1 cellular context compared by ENCODE assay signal in the genomic region with DNA sequence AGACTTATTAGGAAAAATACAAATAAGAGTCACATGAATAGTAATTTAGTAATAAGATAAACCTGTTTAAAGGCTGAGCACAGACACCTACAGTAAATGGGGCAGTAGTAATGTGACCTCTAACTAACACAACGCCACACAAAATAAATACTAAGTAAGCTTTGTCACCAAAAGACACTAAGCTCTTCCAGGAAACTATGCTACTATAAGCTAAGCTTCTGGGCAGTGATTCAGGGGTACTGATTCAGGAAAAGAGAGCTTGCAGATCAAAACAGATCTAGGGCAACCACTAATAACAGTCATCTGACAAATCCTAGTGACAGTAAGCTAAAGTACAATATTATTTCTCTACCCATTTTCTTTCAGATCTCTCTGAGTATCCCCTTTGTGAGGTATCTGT.
TF ChIP-seq lines count a peak whose summit lies in the region.

No MANE protein-coding gene starts in this region.

TF ChIP-seq in IMR-90, 13 proteins besides CTCF, POLR2A, EP300 and RAD21 (continued from another document):
- TF ChIP-seq RFX5 (IDR thresholded peaks at IDR 0.05; ENCODE audit: low read depth, low read length) (no peak), MXI1 (IDR thresholded peaks at IDR 0.05; ENCODE audit: borderline replicate concordance, low read depth, low read length) (no peak), MAFK (IDR thresholded peaks at IDR 0.05; ENCODE audit: low read depth, low read length) (no peak)
